In the genomic region with DNA sequence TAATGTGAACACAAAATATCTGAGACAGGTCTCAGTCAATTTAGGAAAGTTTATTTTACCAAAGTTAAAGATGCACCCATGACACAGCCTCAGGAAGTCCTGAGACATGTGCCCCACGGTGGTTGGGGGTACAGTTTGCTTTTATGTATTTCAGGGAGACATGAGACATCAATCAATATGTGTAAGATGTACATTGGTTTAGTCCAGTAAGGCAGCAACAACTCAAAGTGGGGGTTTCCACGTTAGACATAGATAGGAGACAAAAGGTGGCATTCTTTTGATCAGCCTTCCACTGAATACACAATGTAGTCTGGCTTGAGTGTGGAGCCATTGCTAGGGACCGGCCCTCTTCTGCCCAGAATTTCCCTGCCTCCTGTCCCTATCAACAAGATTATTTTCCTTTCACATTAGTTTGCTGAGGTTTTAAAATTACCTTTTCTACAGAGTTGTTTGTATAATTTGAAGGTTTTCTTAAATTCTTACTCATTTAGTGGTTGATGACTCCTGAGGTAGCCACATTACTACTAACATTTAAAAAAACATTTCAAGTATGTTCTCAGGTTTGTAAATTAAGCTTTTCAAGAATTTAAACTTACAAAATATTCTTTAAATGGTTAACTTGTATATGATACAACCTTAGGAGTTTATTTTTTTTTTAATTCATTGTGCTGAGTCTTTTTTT, we compare ENCODE assay signal across 13 cellular contexts.
"Had no signal": no experiment of that assay in that cellular context is flagged by ENCODE, and none has a peak within 500 bp of the region (broad histone marks: within the 10 kb centered on the region; RNA-seq: fewer than 3 reads in every experiment).

No MANE protein-coding gene starts in this region.

- H3K9me3 ChIP-seq: pancreas had no signal

- H3K36me3 ChIP-seq: brain microvascular endothelial cell, pancreas had no signal

- H3K4me1 ChIP-seq: neural progenitor cell, pancreas had no signal

- H3K27ac ChIP-seq: brain microvascular endothelial cell, neural progenitor cell, pancreas had no signal

- H3K27me3 ChIP-seq: brain microvascular endothelial cell, neural progenitor cell, pancreas had no signal

- H3K27me3 Mint-ChIP-seq: activated B cell treated with CpG ODN at 0.5 μM for 24 hours; effector memory CD8-positive, alpha-beta T cell had no signal

- H3K4me2 ChIP-seq: neural progenitor cell had no signal

- H3K9me3 Mint-ChIP-seq: activated B cell treated with CpG ODN at 0.5 μM for 24 hours; activated T-cell treated with anti-CD3 and anti-CD28 coated beads, Interleukin-2, amount 50 U/mL, for 4 hours; effector memory CD8-positive, alpha-beta T cell had no signal

- ATAC-seq: effector memory CD8-positive, alpha-beta T cell; pancreas; SK-N-SH treated with all-trans-retinoic acid at 6 μM for 48 hours had no signal

- H3K27ac Mint-ChIP-seq: activated B cell treated with CpG ODN at 0.5 μM for 24 hours; neural progenitor cell; T-helper 1 cell treated with Interleukin-12 subunit alpha and Interleukin-12 subunit beta and Interleukin-4 antibody, amounts not matched to agents 30 μg/mL and 1 μg/mL, for 36 hours had no signal

- H3K4me3 Mint-ChIP-seq: activated B cell treated with CpG ODN at 0.5 μM for 24 hours; activated T-cell treated with anti-CD3 and anti-CD28 coated beads, Interleukin-2, amount 50 U/mL, for 4 hours; effector memory CD8-positive, alpha-beta T cell; neural progenitor cell; T-helper 1 cell treated with Interleukin-12 subunit alpha and Interleukin-12 subunit beta and Interleukin-4 antibody, amounts not matched to agents 30 μg/mL and 1 μg/mL, for 36 hours had no signal

- DNase-seq: activated B cell treated with CpG ODN at 0.5 μM for 24 hours; activated naive CD4-positive, alpha-beta T cell; activated T-cell treated with anti-CD3 and anti-CD28 coated beads, Interleukin-2, amount 50 U/mL, for 4 hours; amygdala; brain microvascular endothelial cell; effector memory CD8-positive, alpha-beta T cell; pancreas; retina; SHP77; trophoblast cell had no signal

- H3K4me3 ChIP-seq: neural progenitor cell, pancreas had no signal

- H2AFZ ChIP-seq: neural progenitor cell had no signal
